8 cellular contexts compared by ENCODE assay signal in genomic region chr12:26937863-26938659, GRCh38. TPM values are rescaled to one million over a fixed set of nuclear protein-coding genes. Genes with fewer than 3 reads are reported as not detected.
DNase-seq lines count a peak whose midpoint lies in the region; ATAC-seq and TF ChIP-seq lines count a peak whose summit lies in the region.

Gene FGFR1OP2, plus strand, starts transcription at chr12:26938470. Its CDS starts 15,689 bp downstream, at chr12:26954159.
A gene with protein sequence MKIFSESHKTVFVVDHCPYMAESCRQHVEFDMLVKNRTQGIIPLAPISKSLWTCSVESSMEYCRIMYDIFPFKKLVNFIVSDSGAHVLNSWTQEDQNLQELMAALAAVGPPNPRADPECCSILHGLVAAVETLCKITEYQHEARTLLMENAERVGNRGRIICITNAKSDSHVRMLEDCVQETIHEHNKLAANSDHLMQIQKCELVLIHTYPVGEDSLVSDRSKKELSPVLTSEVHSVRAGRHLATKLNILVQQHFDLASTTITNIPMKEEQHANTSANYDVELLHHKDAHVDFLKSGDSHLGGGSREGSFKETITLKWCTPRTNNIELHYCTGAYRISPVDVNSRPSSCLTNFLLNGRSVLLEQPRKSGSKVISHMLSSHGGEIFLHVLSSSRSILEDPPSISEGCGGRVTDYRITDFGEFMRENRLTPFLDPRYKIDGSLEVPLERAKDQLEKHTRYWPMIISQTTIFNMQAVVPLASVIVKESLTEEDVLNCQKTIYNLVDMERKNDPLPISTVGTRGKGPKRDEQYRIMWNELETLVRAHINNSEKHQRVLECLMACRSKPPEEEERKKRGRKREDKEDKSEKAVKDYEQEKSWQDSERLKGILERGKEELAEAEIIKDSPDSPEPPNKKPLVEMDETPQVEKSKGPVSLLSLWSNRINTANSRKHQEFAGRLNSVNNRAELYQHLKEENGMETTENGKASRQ (minus strand): TSS chr12:26937981. CDS start chr12:26936803, 1,178 bp downstream.

- peaks cover 0 to 9% (median 0%) of the 10 kb centered on the region in 9 donors for H3K36me3 ChIP-seq in heart right ventricle
- H3K36me3 ChIP-seq in upper lobe of right lung, result peaks cover 10% of the 10 kb centered on the region

- TF ChIP-seq CTCF in GM13976 (IDR thresholded peaks at IDR 0.05; ENCODE audit: borderline replicate concordance, control extremely low read depth, extremely low read depth, insufficient read depth, missing control alignments) (no peak), heart right ventricle (IDR thresholded peaks at IDR 0.05) (no peak), upper lobe of right lung (IDR thresholded peaks at IDR 0.05) (no peak)

- H3K9me3 ChIP-seq in heart right ventricle (no peaks in the 10 kb centered on the region), upper lobe of right lung (no peaks in the 10 kb centered on the region)

- H3K4me1 ChIP-seq in heart right ventricle, result peaks cover 0 to 71% (median 62%) of the 10 kb centered on the region in 9 donors
- H3K4me1 ChIP-seq in upper lobe of right lung, result peaks cover 44% of the 10 kb centered on the region

- in situ Hi-C loops in GM13976 (cut with MboI; ENCODE audit: low sequenced_read_pairs, unreplicated experiment), result no loop called here

- ATAC-seq in HG02870 (IDR thresholded peaks at IDR 0.05; ENCODE audit: unreplicated experiment), result peak; percentile 82
- ATAC-seq in heart right ventricle, result peak; percentile 97 to 99 (median 98)
- ATAC-seq in upper lobe of right lung, result peak; percentile 97

- WGBS in heart right ventricle, 2 donors, result 0 to 1% methylated on average over 66 of the region's 66 CpGs

- H3K27ac ChIP-seq in heart right ventricle, result peak within 1 kb of the TSS; percentile 86 to 99 (median 96)
- H3K27ac ChIP-seq in upper lobe of right lung, result peak within 1 kb of the TSS; percentile 97

- DNase-seq in GM13976 (ENCODE audit: low spot score) (peak; percentile 95), NCI-H146 treated with DMSO at 0.1 percent for 48 hours (lab: John Stamatoyannopoulos, UW; ENCODE audit: unreplicated experiment) (peak; percentile 99), amniotic epithelial cell (ENCODE audit: low read depth) (peak; percentile 98), heart right ventricle (peak; percentile 99 to 100), posterior vena cava (ENCODE audit: low spot score) (peak; percentile 100), upper lobe of right lung (peak; percentile 99)

- H3K27me3 ChIP-seq in heart right ventricle (no peaks in the 10 kb centered on the region), upper lobe of right lung (no peaks in the 10 kb centered on the region)

- intact Hi-C loops in T-helper 1 cell treated with Interleukin-12 subunit alpha and Interleukin-12 subunit beta and Interleukin-4 antibody, amounts not matched to agents 30 ng/mL and 1 ng/mL, for 36 hours (cut with micrococcal nuclease), result loop anchor here (1.0 to 5.0 kb wide), 13 partner anchors 34 to 1886 kb away; partner anchors contain the start of genes ITPR2, KLHL42, MANSC4 and MED21
- intact Hi-C loops in heart right ventricle (cut with DNase I) (loop anchor here in 9 of 10 donors (1.0 to 10.0 kb wide), 6 partner anchors 74 to 367 kb away; partner anchors contain the start of genes TM7SF3 (in 9 of the 9) and STK38L (in 1 of the 9)), posterior vena cava (cut with DNase I) (loop anchor here in 1 of 2 donors (5.0 kb wide), 1 partner anchor 74 kb away; the partner anchor contains the start of gene TM7SF3), upper lobe of right lung (cut with DNase I) (no loop called here)

- peak within 1 kb of the TSS; percentile 60 to 92 (median 86) for H3K4me3 ChIP-seq in heart right ventricle
- peak within 1 kb of the TSS; percentile 97 for H3K4me3 ChIP-seq in upper lobe of right lung

RNA-seq across cellular contexts. Expression of gene FGFR1OP2, which starts in this region (rescaled TPM):
- 71.8 and 77.6 TPM in 2 replicates for total RNA-seq in T-helper 1 cell treated with Interleukin-12 subunit alpha and Interleukin-12 subunit beta and Interleukin-4 antibody, amounts not matched to agents 30 ng/mL and 1 ng/mL, for 36 hours
- total RNA-seq in heart right ventricle (10 to 100 TPM; 22.3 to 37.9 (median 27.3) TPM), posterior vena cava (10 to 100 TPM; 46.1 to 48.6 TPM), upper lobe of right lung (64.1 TPM)
- polyA plus RNA-seq in heart right ventricle, result 10 to 100 TPM; 30.6 to 41.6 TPM

RNA-seq across cellular contexts. Expression of the second gene that starts in this region (rescaled TPM):
- 37.4 and 37.7 TPM in 2 replicates for total RNA-seq in T-helper 1 cell treated with Interleukin-12 subunit alpha and Interleukin-12 subunit beta and Interleukin-4 antibody, amounts not matched to agents 30 ng/mL and 1 ng/mL, for 36 hours
- total RNA-seq in heart right ventricle (10 to 100 TPM; 14.1 to 22.2 (median 17.8) TPM), posterior vena cava (10 to 100 TPM; 15.1 to 23.0 TPM), upper lobe of right lung (20.8 TPM)
- polyA plus RNA-seq in heart right ventricle, result 10 to 100 TPM; 17.6 to 19.4 TPM

Comparison
In these comparisons a context has a peak if more than half of its experiments do, and no peak if none do; other contexts are left out.
1. Peak in every context shown above with its lines: DNase-seq, ATAC-seq, H3K4me3 ChIP-seq and H3K27ac ChIP-seq.